ENCODE assay signal across 9 cellular contexts in genomic region chr9:96512240-96512639, GRCh38.
"Had no signal": no experiment of that assay in that cellular context is flagged by ENCODE, and none has a peak within 500 bp of the region (broad histone marks: within the 10 kb centered on the region; RNA-seq: fewer than 3 reads in every experiment).

No MANE protein-coding gene starts in this region.

- H3K27me3 Mint-ChIP-seq: IgD-negative memory B cell had no signal

- H3K4me3 ChIP-seq: GM23338 had no signal

- H2AFZ ChIP-seq: GM23338 had no signal

- ATAC-seq: GM23338, HepG2 had no signal

- H3K4me1 Mint-ChIP-seq: IgD-negative memory B cell had no signal

- H3K27ac ChIP-seq: HL-60 had no signal

- H3K4me3 Mint-ChIP-seq: GM23338, H9, HFFc6, IgD-negative memory B cell had no signal

- H3K9me3 Mint-ChIP-seq: GM23338, H9, HFFc6, IgD-negative memory B cell had no signal

- H3K4me2 ChIP-seq: GM23338 had no signal

- H3K27ac Mint-ChIP-seq: GM23338, HFFc6, IgD-negative memory B cell had no signal

- DNase-seq: H9, HCEC 1CT, HFFc6 had no signal

- FAIRE-seq: H1, H54, HepG2 had no signal
